ENCODE assay signal across 1 cellular context in the genomic region with DNA sequence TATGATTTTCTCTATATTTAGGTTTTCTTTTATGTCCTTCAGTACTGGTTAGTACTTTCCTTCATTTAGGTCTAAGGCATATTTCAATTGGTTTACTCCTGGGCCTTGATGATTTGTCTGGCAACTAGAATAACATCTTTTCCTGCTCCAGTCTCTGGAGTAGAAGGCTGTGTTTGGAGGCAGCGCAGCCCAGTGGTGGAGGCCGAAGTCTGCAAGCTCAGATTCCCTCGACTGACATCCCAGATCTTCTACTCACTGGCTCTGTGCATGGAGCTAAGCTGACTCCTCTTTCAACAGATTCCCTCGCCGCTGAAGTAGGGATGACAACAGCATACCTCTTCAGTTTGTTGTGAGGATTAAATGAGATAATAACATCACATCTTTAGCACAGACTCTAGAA.
TF ChIP-seq lines count a peak whose summit lies in the region.

No MANE protein-coding gene starts in this region.

TF ChIP-seq in HepG2, 621 proteins besides CTCF, POLR2A, EP300 and RAD21 (continued from another document):
- TF ChIP-seq RERE (CRISPR knock-in tag; IDR thresholded peaks at IDR 0.05; ENCODE audit: low read depth) = no peak
- TF ChIP-seq PCBP2 (optimal IDR thresholded peaks at IDR 0.05; ENCODE audit: low read depth, low read length, poor library complexity, severe bottlenecking) = no peak
- TF ChIP-seq MEIS2 (CRISPR knock-in tag; IDR thresholded peaks at IDR 0.05) = no peak
- TF ChIP-seq ZNF20 (CRISPR knock-in tag; IDR thresholded peaks at IDR 0.05) = no peak
- TF ChIP-seq IRF2 (CRISPR knock-in tag; IDR thresholded peaks at IDR 0.05) = 0 out of 2 replicates have a peak, but pooled peaks have one; percentile 31
- no peak for TF ChIP-seq ZNF629 (CRISPR knock-in tag; conservative IDR thresholded peaks at IDR 0.05)
TF ChIP-seq in HepG2: peak in this region for 22.
